8 cellular contexts compared by ENCODE assay signal in the genomic region with DNA sequence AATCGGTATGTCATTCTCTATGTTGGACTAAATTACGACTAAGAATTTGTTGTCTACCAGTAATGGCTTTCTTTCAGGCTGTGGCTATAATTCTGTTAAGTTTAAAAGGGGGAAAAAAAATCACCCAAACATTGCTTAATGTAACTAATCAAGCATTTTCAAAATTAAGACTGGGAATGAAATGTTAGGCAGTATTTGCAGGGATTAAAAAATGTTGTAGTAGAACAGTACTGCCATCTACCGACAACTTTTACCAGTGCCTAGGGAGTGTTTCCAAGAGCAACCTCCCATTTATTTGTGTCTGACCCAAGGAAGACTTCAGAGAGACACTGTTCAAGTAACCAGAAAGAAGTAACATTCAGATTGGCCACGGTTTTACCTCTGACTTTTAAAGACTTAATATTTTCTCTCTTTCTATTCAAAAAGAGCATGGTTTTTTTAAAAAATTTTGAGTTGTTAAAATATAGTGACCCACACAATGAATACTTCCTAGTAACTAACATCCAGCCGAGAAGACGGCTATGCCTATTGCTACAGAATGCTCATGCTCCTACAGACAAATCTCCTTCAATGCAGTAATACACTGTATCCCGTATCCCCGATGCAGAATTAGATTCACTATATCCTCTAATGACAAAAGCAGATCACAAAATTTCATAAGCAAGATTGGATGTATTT.
DNase-seq lines count a peak whose midpoint lies in the region; ATAC-seq and TF ChIP-seq lines count a peak whose summit lies in the region.

No MANE protein-coding gene starts in this region.

- ATAC-seq in lower lobe of right lung (peak; percentile 67 to 83), HG03135 (IDR thresholded peaks at IDR 0.05; ENCODE audit: unreplicated experiment) (no peak)

- H3K9me3 Mint-ChIP-seq in activated T-cell treated with anti-CD3 and anti-CD28 coated beads, Interleukin-2, amount 50 U/mL, for 24 hours, result no peaks in the 10 kb centered on the region

- H3K27ac ChIP-seq in OCI-LY3 (ENCODE audit: low read length) (no peak overlapping the region), lower lobe of right lung (no peak overlapping the region)

- H3K36me3 ChIP-seq in OCI-LY3 (replicated peaks; ENCODE audit: low read depth, low read length), result no peaks in the 10 kb centered on the region
- H3K36me3 ChIP-seq in lower lobe of right lung, result no peaks in the 10 kb centered on the region

- TF ChIP-seq CTCF in GM12874 (IDR thresholded peaks at IDR 0.05; ENCODE audit: insufficient read depth, low read depth, low read length) (peak; percentile 51; the same call in 1 of the 2 replicates), OCI-LY3 (IDR thresholded peaks at IDR 0.05; ENCODE audit: low read depth, low read length) (peak; percentile 74), lower lobe of right lung (IDR thresholded peaks at IDR 0.05) (peak; percentile 82)

- no peaks in the 10 kb centered on the region for H3K27me3 ChIP-seq in OCI-LY3 (ENCODE audit: low read depth, low read length)
- no peaks in the 10 kb centered on the region for H3K27me3 ChIP-seq in lower lobe of right lung (ENCODE audit: low read depth)

- in situ Hi-C loops in ACHN (cut with HindIII; ENCODE audit: low pct_ligation_motif_present, low pct_unique_long_range_greater_than_20kb, low sequenced_read_pairs), result no loop called here

- no peak overlapping the region for H3K27ac Mint-ChIP-seq in activated T-cell treated with anti-CD3 and anti-CD28 coated beads, Interleukin-2, amount 50 U/mL, for 24 hours

- intact Hi-C loops in lower lobe of right lung (cut with DNase I), result loop anchor here (10.0 kb wide), 1 partner anchor 733 kb away; a partner anchor contains a TSS

- H3K4me3 ChIP-seq in Jurkat, Clone E6-1 (ENCODE audit: low read length), result no peak overlapping the region
- H3K4me3 ChIP-seq in OCI-LY3 (ENCODE audit: low read length) (no peak overlapping the region), lower lobe of right lung (no peak overlapping the region)

- no peaks in the 10 kb centered on the region for H4K20me1 ChIP-seq in OCI-LY3 (ENCODE audit: insufficient read depth, low read length)

- no peak overlapping the region for H3K9ac ChIP-seq in OCI-LY3 (ENCODE audit: low read length)

- no peak overlapping the region for H2AFZ ChIP-seq in OCI-LY3 (ENCODE audit: low read depth, low read length)

- DNase-seq in ACHN (peak; percentile 56), dedifferentiated amniotic fluid mesenchymal stem cell (ENCODE audit: extremely low spot score) (peak; percentile 82), lower lobe of right lung (no peak)
- DNase-seq in Jurkat, Clone E6-1 (ENCODE audit: low read depth, low spot score), result peak; percentile 51
- no peak for DNase-seq in activated T-cell treated with anti-CD3 and anti-CD28 coated beads, Interleukin-2, amount 50 U/mL, for 24 hours

- H3K4me1 ChIP-seq in OCI-LY3 (ENCODE audit: low read length) (no peaks in the 10 kb centered on the region), lower lobe of right lung (no peaks in the 10 kb centered on the region)

- no peak overlapping the region for H3K4me3 Mint-ChIP-seq in activated T-cell treated with anti-CD3 and anti-CD28 coated beads, Interleukin-2, amount 50 U/mL, for 24 hours

- no peaks in the 10 kb centered on the region for H3K79me2 ChIP-seq in OCI-LY3 (ENCODE audit: low read length)

- no peaks in the 10 kb centered on the region for H3K27me3 Mint-ChIP-seq in activated T-cell treated with anti-CD3 and anti-CD28 coated beads, Interleukin-2, amount 50 U/mL, for 24 hours

- H3K9me3 ChIP-seq in OCI-LY3 (ENCODE audit: insufficient read depth, low read length) (no peaks in the 10 kb centered on the region), lower lobe of right lung (no peaks in the 10 kb centered on the region)

- H3K4me1 Mint-ChIP-seq in activated T-cell treated with anti-CD3 and anti-CD28 coated beads, Interleukin-2, amount 50 U/mL, for 24 hours (ENCODE audit: low read depth), result peaks cover 10% of the 10 kb centered on the region

- no peaks in the 10 kb centered on the region for H3K36me3 Mint-ChIP-seq in activated T-cell treated with anti-CD3 and anti-CD28 coated beads, Interleukin-2, amount 50 U/mL, for 24 hours (ENCODE audit: low read depth)

- H3K4me2 ChIP-seq in OCI-LY3 (ENCODE audit: low read length), result no peak overlapping the region

Comparison
In these comparisons a context has a peak if more than half of its experiments do, and no peak if none do; other contexts are left out.
1. DNase-seq: peak in ACHN (single experiment), Jurkat, Clone E6-1 (single experiment) and dedifferentiated amniotic fluid mesenchymal stem cell (single experiment); none in lower lobe of right lung (single experiment) and activated T-cell treated with anti-CD3 and anti-CD28 coated beads, Interleukin-2, amount 50 U/mL, for 24 hours (single experiment).
2. Peak in every context shown above with its lines, with median percentiles within 50 percentile points of each other: CTCF ChIP-seq.